In genomic region chr10:72409167-72409566, GRCh38 we compare ENCODE assay signal across 33 cellular contexts.
"Had no signal": no experiment of that assay in that cellular context is flagged by ENCODE, and none has a peak within 500 bp of the region (broad histone marks: within the 10 kb centered on the region; RNA-seq: fewer than 3 reads in every experiment).

No MANE protein-coding gene starts in this region.

- DNase-seq: activated B cell treated with CpG ODN at 0.5 μM for 24 hours; activated CD4-positive, alpha-beta memory T cell treated with anti-CD3 and anti-CD28 coated beads for 36 hours; activated CD4-positive, alpha-beta T cell treated with anti-CD3 and anti-CD28 coated beads for 4 hours; activated CD4-positive, alpha-beta T cell treated with anti-CD3 and anti-CD28 coated beads, Interleukin-2, amount 10 ng/mL, durations not matched to agents 24 days and 14 days; activated CD4-positive, alpha-beta T cell treated with anti-CD3 and anti-CD28 coated beads, Interleukin-2, amount 50 U/mL, for 1 hour; activated CD4-positive, alpha-beta T cell treated with anti-CD3 and anti-CD28 coated beads, Interleukin-2, amount 50 U/mL, for 4 hours; activated CD4-positive, CD25-positive, alpha-beta regulatory T cell treated with anti-CD3 and anti-CD28 coated beads, Interleukin-2, amount 50 U/mL, for 72 hours; activated CD8-positive, alpha-beta memory T cell treated with anti-CD3 and anti-CD28 coated beads, Interleukin-2, amount 50 U/mL, for 4 hours; activated CD8-positive, alpha-beta T cell treated with anti-CD3 and anti-CD28 coated beads for 36 hours; activated effector memory CD4-positive, alpha-beta T cell treated with anti-CD3 and anti-CD28 coated beads, Interleukin-2, amount 50 U/mL, for 16 hours; activated gamma-delta T cell treated with Interleukin-2 at 50 U/mL for 16 hours; activated naive CD4-positive, alpha-beta T cell; activated naive CD4-positive, alpha-beta T cell treated with anti-CD3 and anti-CD28 coated beads for 36 hours; activated naive CD4-positive, alpha-beta T cell treated with anti-CD3 and anti-CD28 coated beads, Interleukin-2, amount 50 U/mL, for 16 hours; activated naive CD8-positive, alpha-beta T cell treated with anti-CD3 and anti-CD28 coated beads for 36 hours; activated T-cell treated with anti-CD3 and anti-CD28 coated beads for 4 hours; activated T-cell treated with anti-CD3 and anti-CD28 coated beads, Interleukin-2, amount 50 U/mL, for 1 hour; activated T-cell treated with anti-CD3 and anti-CD28 coated beads, Interleukin-2, amount 50 U/mL, for 4 hours; activated T-cell treated with anti-CD3 and anti-CD28 coated beads, Interleukin-2, amount 50 U/mL, for 72 hours; adrenal gland; amniotic stem cell; aorta; body of pancreas; brain microvascular endothelial cell; central memory CD4-positive, alpha-beta T cell; T-helper 17 cell; T1000 had no signal

- H3K27me3 ChIP-seq: adrenal gland, body of pancreas, brain microvascular endothelial cell, breast epithelium had no signal

- ATAC-seq: activated CD8-positive, alpha-beta T cell treated with anti-CD3 and anti-CD28 coated beads for 36 hours; activated naive CD4-positive, alpha-beta T cell treated with anti-CD3 and anti-CD28 coated beads, Interleukin-2, amount 50 U/mL, for 72 hours; activated T-cell treated with anti-CD3 and anti-CD28 coated beads, Interleukin-2, amount 50 U/mL, for 4 hours; activated T-cell treated with anti-CD3 and anti-CD28 coated beads, Interleukin-2, amount 50 U/mL, for 72 hours; activated T-helper 17 cell treated with anti-CD3 and anti-CD28 coated beads, Interleukin-2, amount 50 U/mL, for 72 hours; body of pancreas; T-helper 17 cell had no signal

- H3K4me3 ChIP-seq: adrenal gland, body of pancreas, breast epithelium had no signal

- H3K27ac ChIP-seq: adrenal gland, body of pancreas, brain microvascular endothelial cell, breast epithelium, VCaP had no signal

- H3K4me1 ChIP-seq: adrenal gland, body of pancreas, breast epithelium had no signal

- H3K36me3 ChIP-seq: adrenal gland, brain microvascular endothelial cell, breast epithelium had no signal

- H3K9me3 ChIP-seq: adrenal gland, body of pancreas had no signal

- FAIRE-seq: astrocyte, TTC549 had no signal
